ENCODE assay signal across 8 cellular contexts in the genomic region with DNA sequence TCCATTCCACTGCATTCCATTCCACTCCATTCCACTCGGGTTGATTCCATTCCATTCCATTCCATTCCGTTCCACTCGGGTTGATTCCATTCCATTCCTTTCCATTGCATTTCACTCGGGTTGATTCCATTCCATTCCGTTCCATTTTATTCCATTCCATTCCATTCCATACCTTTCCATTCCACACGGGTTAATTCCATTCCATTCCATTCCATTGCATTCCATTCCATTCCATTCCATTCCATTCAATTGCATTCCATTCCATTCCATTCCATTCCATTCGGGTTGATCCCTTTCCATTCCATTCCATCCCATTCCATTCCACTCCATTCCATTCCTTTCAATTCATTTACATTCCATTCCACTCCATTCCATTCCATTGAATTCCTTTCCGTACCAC.
DNase-seq lines count a peak whose midpoint lies in the region; ATAC-seq and TF ChIP-seq lines count a peak whose summit lies in the region.
"Not testable (repeated sequence)": the region's sequence is repeated elsewhere in the genome, so short reads cannot be mapped to it uniquely, and the experiment has no call there.

No MANE protein-coding gene starts in this region.

- H3K9me3 ChIP-seq in RWPE2 (ENCODE audit: severe bottlenecking): not testable (repeated sequence)
- H3K9me3 ChIP-seq in psoas muscle: peaks cover 14% of the 10 kb centered on the region

- H3K4me1 ChIP-seq in RWPE2 (ENCODE audit: insufficient read depth, poor library complexity, severe bottlenecking); psoas muscle: not testable (repeated sequence)

- not testable (repeated sequence) for H3K4me3 ChIP-seq in AG10803 (ENCODE audit: low read length); RWPE2 (ENCODE audit: severe bottlenecking); kidney epithelial cell (ENCODE audit: low read depth, low read length); psoas muscle

- not testable (repeated sequence) for H3K27ac ChIP-seq in RWPE2 (ENCODE audit: poor library complexity, severe bottlenecking); psoas muscle

- H3K36me3 ChIP-seq in RWPE2 (ENCODE audit: low read depth); kidney epithelial cell (ENCODE audit: control insufficient read depth, insufficient read depth, low read length); psoas muscle (ENCODE audit: insufficient read depth in 1 of 2, low read depth in 1 of 2): not testable (repeated sequence)

- not testable (repeated sequence) for H3K27me3 ChIP-seq in RWPE2 (ENCODE audit: insufficient read depth, poor library complexity, severe bottlenecking); kidney epithelial cell (ENCODE audit: control insufficient read depth, insufficient read depth, low read length); psoas muscle (ENCODE audit: insufficient read depth in 3 of 3, low read length in 2 of 3)

- 51 to 56% (median 53%) methylated on average over 8 of the region's 8 CpGs for WGBS in psoas muscle, 3 donors

- intact Hi-C loops in psoas muscle (cut with DNase I): not testable (repeated sequence)

- peak; percentile 39 for ATAC-seq in GM19324 (IDR thresholded peaks at IDR 0.05; ENCODE audit: low FRiP score, unreplicated experiment)
- peak; percentile 32 for ATAC-seq in HG02678 (IDR thresholded peaks at IDR 0.05; ENCODE audit: unreplicated experiment)
- peak; percentile 41 for ATAC-seq in HG03457 (IDR thresholded peaks at IDR 0.05; ENCODE audit: unreplicated experiment)
- 0 out of 3 replicates have a peak, but pooled peaks have one; percentile 22 for ATAC-seq in RWPE2 (ENCODE audit: low read depth)
- ATAC-seq in esophagus mucosa: peak; percentile 68
- peak; percentile 60 to 72 (median 64) for ATAC-seq in psoas muscle

- peak; percentile 62 for DNase-seq in AG10803 (ENCODE audit: low read depth)
- not testable (repeated sequence) for DNase-seq in RWPE2 (ENCODE audit: low spot score); psoas muscle
- peak; percentile 52 for DNase-seq in kidney epithelial cell (ENCODE audit: low read depth)

- TF ChIP-seq CTCF in AG10803 (conservative IDR thresholded peaks at IDR 0.05; ENCODE audit: low read length); RWPE2 (IDR thresholded peaks at IDR 0.05; ENCODE audit: poor library complexity, severe bottlenecking); kidney epithelial cell (IDR thresholded peaks at IDR 0.05; ENCODE audit: insufficient read depth, low read length, poor library complexity, severe bottlenecking); psoas muscle (IDR thresholded peaks at IDR 0.05): not testable (repeated sequence)
